In genomic region chr1:227758366-227758765, GRCh38 we compare ENCODE assay signal across 13 cellular contexts. TPM values are rescaled to one million over a fixed set of nuclear protein-coding genes. Genes with fewer than 3 reads are reported as not detected.
DNase-seq lines count a peak whose midpoint lies in the region; ATAC-seq and TF ChIP-seq lines count a peak whose summit lies in the region.
"Had no signal": no experiment of that assay in that cellular context is flagged by ENCODE, and none has a peak within 500 bp of the region (broad histone marks: within the 10 kb centered on the region; RNA-seq: fewer than 3 reads in every experiment).

No MANE protein-coding gene starts in this region.

- H3K36me3 Mint-ChIP-seq in activated T-helper 1 cell treated with anti-CD3 and anti-CD28 coated beads, Interleukin-12 subunit alpha, Interleukin-12 subunit beta, Interleukin-2, Interleukin-4 antibody, amounts not matched to agents 30 ng/mL and 10 ng/mL and 1 ng/mL, durations not matched to agents 14 hours and 24 hours and 36 hours (ENCODE audit: low read depth), result peaks cover 45% of the 10 kb centered on the region
- H3K36me3 Mint-ChIP-seq in glutamatergic neuron (ENCODE audit: unreplicated experiment), result no peaks in the 10 kb centered on the region

- H3K4me1 Mint-ChIP-seq in activated T-helper 1 cell treated with anti-CD3 and anti-CD28 coated beads, Interleukin-12 subunit alpha, Interleukin-12 subunit beta, Interleukin-2, Interleukin-4 antibody, amounts not matched to agents 30 ng/mL and 10 ng/mL and 1 ng/mL, durations not matched to agents 14 hours and 24 hours and 36 hours (ENCODE audit: low read depth), result peaks cover 67% of the 10 kb centered on the region
- H3K4me1 Mint-ChIP-seq in glutamatergic neuron (ENCODE audit: low read depth, unreplicated experiment), result peaks cover 33% of the 10 kb centered on the region

- H3K4me3 Mint-ChIP-seq in activated T-helper 1 cell treated with anti-CD3 and anti-CD28 coated beads, Interleukin-12 subunit alpha, Interleukin-12 subunit beta, Interleukin-2, Interleukin-4 antibody, amounts not matched to agents 30 ng/mL and 10 ng/mL and 1 ng/mL, durations not matched to agents 14 hours and 24 hours and 36 hours, result peak overlapping the region; percentile 52
- H3K4me3 Mint-ChIP-seq in glutamatergic neuron (ENCODE audit: unreplicated experiment), result no peak overlapping the region
- H3K4me3 Mint-ChIP-seq: activated naive CD8-positive, alpha-beta T cell treated with anti-CD3 and anti-CD28 coated beads, Interleukin-2, amount 50 U/mL, for 24 hours had no signal

- DNase-seq in activated CD4-positive, alpha-beta T cell treated with anti-CD3 and anti-CD28 coated beads for 48 hours, result peak; percentile 30
- DNase-seq in activated CD4-positive, alpha-beta T cell treated with anti-CD3 and anti-CD28 coated beads for 4 hours, result no peak
- DNase-seq in activated T-helper 1 cell treated with anti-CD3 and anti-CD28 coated beads, Interleukin-12 subunit alpha, Interleukin-12 subunit beta, Interleukin-2, Interleukin-4 antibody, amounts not matched to agents 30 ng/mL and 10 ng/mL and 1 ng/mL, durations not matched to agents 14 hours and 24 hours and 36 hours (ENCODE audit: low spot score), result no peak
- DNase-seq in putamen (ENCODE audit: low spot score), result peak; percentile 85
- no peak for DNase-seq in glutamatergic neuron
- DNase-seq in amniotic stem cell (lab: John Stamatoyannopoulos, UW), result no peak
- DNase-seq: activated naive CD8-positive, alpha-beta T cell treated with anti-CD3 and anti-CD28 coated beads, Interleukin-2, amount 50 U/mL, for 24 hours; DND-41 had no signal

- no peak overlapping the region for H3K27ac Mint-ChIP-seq in activated T-helper 1 cell treated with anti-CD3 and anti-CD28 coated beads, Interleukin-12 subunit alpha, Interleukin-12 subunit beta, Interleukin-2, Interleukin-4 antibody, amounts not matched to agents 30 ng/mL and 10 ng/mL and 1 ng/mL, durations not matched to agents 14 hours and 24 hours and 36 hours
- H3K27ac Mint-ChIP-seq in glutamatergic neuron (ENCODE audit: unreplicated experiment), result no peak overlapping the region
- H3K27ac Mint-ChIP-seq: activated naive CD8-positive, alpha-beta T cell treated with anti-CD3 and anti-CD28 coated beads, Interleukin-2, amount 50 U/mL, for 24 hours had no signal

- intact Hi-C loops in activated T-helper 1 cell treated with anti-CD3 and anti-CD28 coated beads, Interleukin-12 subunit alpha, Interleukin-12 subunit beta, Interleukin-2, Interleukin-4 antibody, amounts not matched to agents 30 ng/mL and 10 ng/mL and 1 ng/mL, durations not matched to agents 14 hours and 24 hours and 36 hours (cut with micrococcal nuclease), result loop anchor here (10.0 kb wide), 1 partner anchor 814 kb away; the partner anchor contains the start of gene COQ8A

- ATAC-seq in GM21786 (IDR thresholded peaks at IDR 0.05; ENCODE audit: unreplicated experiment) (peak; percentile 50), GM18498 (IDR thresholded peaks at IDR 0.05; ENCODE audit: unreplicated experiment) (no peak)
- ATAC-seq: activated naive CD8-positive, alpha-beta T cell treated with anti-CD3 and anti-CD28 coated beads, Interleukin-2, amount 50 U/mL, for 24 hours had no signal

- no peaks in the 10 kb centered on the region for H3K27me3 Mint-ChIP-seq in activated T-helper 1 cell treated with anti-CD3 and anti-CD28 coated beads, Interleukin-12 subunit alpha, Interleukin-12 subunit beta, Interleukin-2, Interleukin-4 antibody, amounts not matched to agents 30 ng/mL and 10 ng/mL and 1 ng/mL, durations not matched to agents 14 hours and 24 hours and 36 hours (ENCODE audit: insufficient read depth)
- peaks cover 3% of the 10 kb centered on the region for H3K27me3 Mint-ChIP-seq in glutamatergic neuron (ENCODE audit: unreplicated experiment)
- H3K27me3 Mint-ChIP-seq: activated naive CD8-positive, alpha-beta T cell treated with anti-CD3 and anti-CD28 coated beads, Interleukin-2, amount 50 U/mL, for 24 hours had no signal

- TF ChIP-seq CTCF in glutamatergic neuron (IDR thresholded peaks at IDR 0.05; ENCODE audit: partially characterized antibody, unreplicated experiment), result no peak

- H3K9me3 Mint-ChIP-seq in activated T-helper 1 cell treated with anti-CD3 and anti-CD28 coated beads, Interleukin-12 subunit alpha, Interleukin-12 subunit beta, Interleukin-2, Interleukin-4 antibody, amounts not matched to agents 30 ng/mL and 10 ng/mL and 1 ng/mL, durations not matched to agents 14 hours and 24 hours and 36 hours, result no peaks in the 10 kb centered on the region
- H3K9me3 Mint-ChIP-seq in glutamatergic neuron (ENCODE audit: unreplicated experiment), result peaks cover 7% of the 10 kb centered on the region
- H3K9me3 Mint-ChIP-seq: activated naive CD8-positive, alpha-beta T cell treated with anti-CD3 and anti-CD28 coated beads, Interleukin-2, amount 50 U/mL, for 24 hours had no signal

RNA-seq across cellular contexts. Expression of gene SNAP47, which starts 23.1 kb away (rescaled TPM):
- total RNA-seq in activated T-helper 1 cell treated with anti-CD3 and anti-CD28 coated beads, Interleukin-12 subunit alpha, Interleukin-12 subunit beta, Interleukin-2, Interleukin-4 antibody, amounts not matched to agents 30 ng/mL and 10 ng/mL and 1 ng/mL, durations not matched to agents 14 hours and 24 hours and 36 hours, result 32.2 and 33.7 TPM in 2 replicates
- total RNA-seq in glutamatergic neuron (ENCODE audit: unreplicated experiment), result 34.0 TPM

RNA-seq across cellular contexts. Expression of gene JMJD4, which starts 23.3 kb away (rescaled TPM):
- 33.9 and 37.5 TPM in 2 replicates for total RNA-seq in activated T-helper 1 cell treated with anti-CD3 and anti-CD28 coated beads, Interleukin-12 subunit alpha, Interleukin-12 subunit beta, Interleukin-2, Interleukin-4 antibody, amounts not matched to agents 30 ng/mL and 10 ng/mL and 1 ng/mL, durations not matched to agents 14 hours and 24 hours and 36 hours
- 26.6 TPM for total RNA-seq in glutamatergic neuron (ENCODE audit: unreplicated experiment)

RNA-seq across cellular contexts. Expression of gene PRSS38, which starts 57.1 kb away (rescaled TPM):
- not detected in 2 replicates for total RNA-seq in activated T-helper 1 cell treated with anti-CD3 and anti-CD28 coated beads, Interleukin-12 subunit alpha, Interleukin-12 subunit beta, Interleukin-2, Interleukin-4 antibody, amounts not matched to agents 30 ng/mL and 10 ng/mL and 1 ng/mL, durations not matched to agents 14 hours and 24 hours and 36 hours
- total RNA-seq in glutamatergic neuron (ENCODE audit: unreplicated experiment), result not detected
- total RNA-seq: A172, MCF 10A, pulmonary artery endothelial cell had no signal

Comparison
In these comparisons a context has a peak if more than half of its experiments do, and no peak if none do; other contexts are left out.
1. DNase-seq: peak in activated CD4-positive, alpha-beta T cell treated with anti-CD3 and anti-CD28 coated beads for 48 hours (single experiment) and putamen (single experiment); none in activated CD4-positive, alpha-beta T cell treated with anti-CD3 and anti-CD28 coated beads for 4 hours (0 of 2), activated T-helper 1 cell treated with anti-CD3 and anti-CD28 coated beads, Interleukin-12 subunit alpha, Interleukin-12 subunit beta, Interleukin-2, Interleukin-4 antibody, amounts not matched to agents 30 ng/mL and 10 ng/mL and 1 ng/mL, durations not matched to agents 14 hours and 24 hours and 36 hours (single experiment), glutamatergic neuron (single experiment) and amniotic stem cell (single experiment).